ENCODE assay signal across 18 cellular contexts in genomic region chr4:151569650-151570049, GRCh38.
DNase-seq lines count a peak whose midpoint lies in the region; ATAC-seq and TF ChIP-seq lines count a peak whose summit lies in the region.
"Had no signal": no experiment of that assay in that cellular context is flagged by ENCODE, and none has a peak within 500 bp of the region (broad histone marks: within the 10 kb centered on the region; RNA-seq: fewer than 3 reads in every experiment).

No MANE protein-coding gene starts in this region.

- H3K27me3 ChIP-seq in PC-9 (ENCODE audit: insufficient read depth, low read depth) (no peaks in the 10 kb centered on the region), left lung (no peaks in the 10 kb centered on the region)
- H3K27me3 ChIP-seq: cardiac muscle cell had no signal

- BruUV-seq in PC-9 (replicated peaks; lab: Mats Ljungman, UMichigan): no TSS peak

- H3K4me1 ChIP-seq in PC-9 (replicated peaks; ENCODE audit: insufficient read depth): no peaks in the 10 kb centered on the region
- H3K4me1 ChIP-seq in left lung: no peaks in the 10 kb centered on the region

- H3K9me3 ChIP-seq in PC-9 (ENCODE audit: insufficient read depth, low read depth): no peaks in the 10 kb centered on the region
- H3K9me3 ChIP-seq in left lung: no peaks in the 10 kb centered on the region

- no peak overlapping the region for H3K4me3 ChIP-seq in PC-9
- H3K4me3 ChIP-seq in left lung: no peak overlapping the region
- H3K4me3 ChIP-seq: cardiac muscle cell had no signal

- no peak for TF ChIP-seq CTCF in PC-9 (conservative IDR thresholded peaks at IDR 0.05)
- no peak for TF ChIP-seq CTCF in left lung (IDR thresholded peaks at IDR 0.05)

- H3K27ac ChIP-seq in PC-9 (no peak overlapping the region), left lung (no peak overlapping the region)
- H3K27ac ChIP-seq: cardiac muscle cell had no signal

- CTCF ChIA-PET in PC-9 (lab: Charles Lee): no interaction called here

- POLR2A ChIA-PET in PC-9 (lab: Charles Lee; ENCODE audit: unreplicated experiment): no interaction called here

- H2AFZ ChIP-seq in PC-9: no peak overlapping the region

- DNase-seq in DMS79 treated with DMSO at 0.1 percent for 48 hours (lab: John Stamatoyannopoulos, UW) (peak; percentile 58), NCI-H1436 treated with DMSO at 0.1 percent for 48 hours (lab: John Stamatoyannopoulos, UW) (peak; percentile 58), PC-9 (peak; percentile 29 to 43), left lung (no peak), AG08395 (ENCODE audit: low spot score) (no peak), HPDE6-E6E7 (ENCODE audit: extremely low spot score) (no peak), middle frontal gyrus (ENCODE audit: extremely low spot score, low spot score) (no peak)
- DNase-seq: activated CD4-positive, alpha-beta T cell treated with anti-CD3 and anti-CD28 coated beads for 4 hours; activated CD8-positive, alpha-beta memory T cell treated with anti-CD3 and anti-CD28 coated beads, Interleukin-2, amount 50 U/mL, for 48 hours; activated gamma-delta T cell treated with Interleukin-2 at 50 U/mL for 16 hours; AML-193; KG1; mesenchymal stem cell; natural killer cell; NCI-H69; posterior cingulate gyrus; stimulated activated CD4-positive, alpha-beta T cell treated with anti-CD3 and anti-CD28 coated beads, Interleukin-4, amount 100 ng/mL, for 1 hour had no signal

- intact Hi-C loops in PC-9 (cut with micrococcal nuclease; ENCODE audit: unreplicated experiment) (no loop called here), left lung (cut with DNase I) (no loop called here)

- no peaks in the 10 kb centered on the region for H3F3A ChIP-seq in PC-9 (ENCODE audit: insufficient read depth, low read depth)

- no peaks in the 10 kb centered on the region; the same call in 1 of the 2 replicates for H3K9me2 ChIP-seq in PC-9 (ENCODE audit: insufficient read depth)

- no peaks in the 10 kb centered on the region for H3K36me3 ChIP-seq in PC-9 (ENCODE audit: low read depth)
- no peaks in the 10 kb centered on the region for H3K36me3 ChIP-seq in left lung
- H3K36me3 ChIP-seq: cardiac muscle cell had no signal

- H3K79me2 ChIP-seq in PC-9 (ENCODE audit: low read depth): no peaks in the 10 kb centered on the region

- peak; percentile 76 for ATAC-seq in left lung
- ATAC-seq: natural killer cell had no signal

- no peaks in the 10 kb centered on the region for H4K20me1 ChIP-seq in PC-9 (ENCODE audit: insufficient read depth)

- H3K4me2 ChIP-seq in PC-9: no peak overlapping the region

Comparison
In these comparisons a context has a peak if more than half of its experiments do, and no peak if none do; other contexts are left out.
1. DNase-seq: peak in DMS79 treated with DMSO at 0.1 percent for 48 hours (single experiment), NCI-H1436 treated with DMSO at 0.1 percent for 48 hours (single experiment) and PC-9 (2 of 2); none in left lung (0 of 2), AG08395 (single experiment), HPDE6-E6E7 (single experiment) and middle frontal gyrus (single experiment).